In genomic region chr12:63907561-63907960, GRCh38 we compare ENCODE assay signal across 26 cellular contexts.
"Had no signal": no experiment of that assay in that cellular context is flagged by ENCODE, and none has a peak within 500 bp of the region (broad histone marks: within the 10 kb centered on the region; RNA-seq: fewer than 3 reads in every experiment).

No MANE protein-coding gene starts in this region.

- H3K27me3 Mint-ChIP-seq: progenitor cell of endocrine pancreas; stimulated activated memory B cell treated with anti-CD40 and anti-IgM and Interleukin-4, amounts not matched to agents 10 μg/mL and 1 μg/mL and 100 μg/mL, for 72 hours; stimulated activated naive CD8-positive, alpha-beta T cell treated with anti-CD3 and anti-CD28 coated beads, Interleukin-15, amount 100 ng/mL, for 72 hours had no signal

- ATAC-seq: mucosa of descending colon; naive thymus-derived CD4-positive, alpha-beta T cell; natural killer cell treated with Interleukin-12 subunit alpha and Interleukin-12 subunit beta and Interleukin-15 and Interleukin-18, amount 100 ng/mL, for 72 hours; right lobe of liver; stimulated activated memory B cell treated with anti-CD40 and anti-IgM and Interleukin-4, amounts not matched to agents 10 μg/mL and 1 μg/mL and 100 μg/mL, for 72 hours; stimulated activated naive CD8-positive, alpha-beta T cell treated with anti-CD3 and anti-CD28 coated beads, Interleukin-15, amount 100 ng/mL, for 72 hours had no signal

- H3K4me1 Mint-ChIP-seq: memory B cell; naive thymus-derived CD4-positive, alpha-beta T cell; stimulated activated memory B cell treated with anti-CD40 and anti-IgM and Interleukin-4, amounts not matched to agents 10 μg/mL and 1 μg/mL and 100 μg/mL, for 72 hours; stimulated activated naive CD8-positive, alpha-beta T cell treated with anti-CD3 and anti-CD28 coated beads, Interleukin-15, amount 100 ng/mL, for 72 hours had no signal

- H3K4me3 Mint-ChIP-seq: memory B cell; naive thymus-derived CD4-positive, alpha-beta T cell; natural killer cell treated with Interleukin-12 subunit alpha and Interleukin-12 subunit beta and Interleukin-15 and Interleukin-18, amount 100 ng/mL, for 72 hours; stimulated activated memory B cell treated with anti-CD40 and anti-IgM and Interleukin-4, amounts not matched to agents 10 μg/mL and 1 μg/mL and 100 μg/mL, for 72 hours; stimulated activated naive CD8-positive, alpha-beta T cell treated with anti-CD3 and anti-CD28 coated beads, Interleukin-15, amount 100 ng/mL, for 72 hours had no signal

- DNase-seq: hippocampal formation; islet precursor cell; left ventricle myocardium inferior; midbrain; mucosa of descending colon; naive thymus-derived CD4-positive, alpha-beta T cell; ovary; right lobe of liver; stimulated activated CD4-positive, alpha-beta T cell treated with anti-CD3 and anti-CD28 coated beads, Interleukin-1b, Interleukin-23, amount 100 ng/mL, for 48 hours; stimulated activated CD4-positive, alpha-beta T cell treated with anti-CD3 and anti-CD28 coated beads, Interleukin-2, amount 100 ng/mL, for 48 hours; stimulated activated CD4-positive, alpha-beta T cell treated with anti-CD3 and anti-CD28 coated beads, Interleukin-4, amount 100 ng/mL, for 4 hours; stimulated activated CD8-positive, alpha-beta memory T cell treated with anti-CD3 and anti-CD28 coated beads, Interleukin-4, amount 100 ng/mL, for 48 hours; stimulated activated naive CD4-positive, alpha-beta T cell treated with Interleukin-2 at 50 U/mL for 16 hours; stimulated activated naive CD8-positive, alpha-beta T cell treated with anti-CD3 and anti-CD28 coated beads, Interleukin-15, amount 100 ng/mL, for 72 hours; substantia nigra; thyroid gland; transverse colon; upper lobe of left lung had no signal

- H3K4me3 ChIP-seq: left ventricle myocardium inferior, lung, mucosa of descending colon, ovary, right atrium auricular region, right lobe of liver, smooth muscle cell, thyroid gland, transverse colon, upper lobe of left lung, vagina had no signal

- H3K36me3 ChIP-seq: left ventricle myocardium inferior, ovary, right atrium auricular region, right lobe of liver, thyroid gland, transverse colon, upper lobe of left lung, vagina had no signal

- H3K27ac Mint-ChIP-seq: memory B cell; naive thymus-derived CD4-positive, alpha-beta T cell; natural killer cell treated with Interleukin-12 subunit alpha and Interleukin-12 subunit beta and Interleukin-15 and Interleukin-18, amount 100 ng/mL, for 72 hours; progenitor cell of endocrine pancreas; stimulated activated memory B cell treated with anti-CD40 and anti-IgM and Interleukin-4, amounts not matched to agents 10 μg/mL and 1 μg/mL and 100 μg/mL, for 72 hours; stimulated activated naive CD8-positive, alpha-beta T cell treated with anti-CD3 and anti-CD28 coated beads, Interleukin-15, amount 100 ng/mL, for 72 hours had no signal

- H3K9me3 Mint-ChIP-seq: natural killer cell treated with Interleukin-12 subunit alpha and Interleukin-12 subunit beta and Interleukin-15 and Interleukin-18, amount 100 ng/mL, for 72 hours; stimulated activated memory B cell treated with anti-CD40 and anti-IgM and Interleukin-4, amounts not matched to agents 10 μg/mL and 1 μg/mL and 100 μg/mL, for 72 hours; stimulated activated naive CD8-positive, alpha-beta T cell treated with anti-CD3 and anti-CD28 coated beads, Interleukin-15, amount 100 ng/mL, for 72 hours had no signal

- H3K36me3 Mint-ChIP-seq: memory B cell; naive thymus-derived CD4-positive, alpha-beta T cell; natural killer cell treated with Interleukin-12 subunit alpha and Interleukin-12 subunit beta and Interleukin-15 and Interleukin-18, amount 100 ng/mL, for 72 hours; stimulated activated memory B cell treated with anti-CD40 and anti-IgM and Interleukin-4, amounts not matched to agents 10 μg/mL and 1 μg/mL and 100 μg/mL, for 72 hours had no signal

- H3K27me3 ChIP-seq: ovary, right atrium auricular region, right lobe of liver, thyroid gland, transverse colon, upper lobe of left lung, vagina had no signal

- H3K27ac ChIP-seq: left ventricle myocardium inferior, ovary, right atrium auricular region, right lobe of liver, thyroid gland, transverse colon, upper lobe of left lung, vagina had no signal

- H3K9me3 ChIP-seq: mucosa of descending colon, ovary, right lobe of liver, thyroid gland, transverse colon, upper lobe of left lung, vagina had no signal

- H3K4me1 ChIP-seq: right lobe of liver, vagina had no signal
